ENCODE assay signal across 8 cellular contexts in the genomic region with DNA sequence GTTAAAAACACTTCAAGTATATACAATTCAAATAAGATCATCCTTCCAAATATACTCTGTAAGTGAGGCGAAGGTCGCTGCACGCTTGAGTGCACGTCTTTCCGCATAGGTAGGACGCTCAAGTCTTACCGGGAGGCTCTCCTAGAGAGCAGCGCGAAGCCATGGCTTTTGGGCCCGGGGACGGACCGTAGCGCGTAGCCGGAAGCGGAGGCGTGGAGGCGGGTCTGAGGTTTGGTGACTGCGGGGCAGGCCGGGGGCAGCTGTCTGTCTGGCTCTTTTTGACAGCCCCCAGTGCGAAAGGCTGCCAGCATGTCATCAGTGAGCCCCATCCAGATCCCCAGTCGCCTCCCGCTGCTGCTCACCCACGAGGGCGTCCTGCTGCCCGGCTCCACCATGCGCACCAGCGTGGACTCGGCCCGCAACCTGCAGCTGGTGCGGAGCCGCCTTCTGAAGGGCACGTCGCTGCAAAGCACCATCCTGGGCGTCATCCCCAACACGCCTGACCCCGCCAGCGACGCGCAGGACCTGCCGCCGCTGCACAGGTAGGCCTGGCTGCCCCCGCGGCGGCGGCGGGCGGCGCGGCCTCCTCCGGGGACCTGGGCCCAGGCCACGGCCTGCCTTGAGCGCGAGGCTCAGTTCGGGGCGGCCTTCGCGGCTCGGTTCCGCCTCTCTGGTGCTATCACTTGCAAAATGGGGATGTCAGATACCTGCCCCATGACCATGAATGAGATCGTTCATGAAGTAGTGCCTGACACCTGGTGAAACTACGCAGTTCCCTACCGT. TPM values are rescaled to one million over a fixed set of nuclear protein-coding genes. Genes with fewer than 3 reads are reported as not detected.
A peak's percentile ranks its signal among the peaks of the same experiment; 100 is the strongest.
DNase-seq lines count a peak whose midpoint lies in the region; ATAC-seq and TF ChIP-seq lines count a peak whose summit lies in the region.

A gene with protein sequence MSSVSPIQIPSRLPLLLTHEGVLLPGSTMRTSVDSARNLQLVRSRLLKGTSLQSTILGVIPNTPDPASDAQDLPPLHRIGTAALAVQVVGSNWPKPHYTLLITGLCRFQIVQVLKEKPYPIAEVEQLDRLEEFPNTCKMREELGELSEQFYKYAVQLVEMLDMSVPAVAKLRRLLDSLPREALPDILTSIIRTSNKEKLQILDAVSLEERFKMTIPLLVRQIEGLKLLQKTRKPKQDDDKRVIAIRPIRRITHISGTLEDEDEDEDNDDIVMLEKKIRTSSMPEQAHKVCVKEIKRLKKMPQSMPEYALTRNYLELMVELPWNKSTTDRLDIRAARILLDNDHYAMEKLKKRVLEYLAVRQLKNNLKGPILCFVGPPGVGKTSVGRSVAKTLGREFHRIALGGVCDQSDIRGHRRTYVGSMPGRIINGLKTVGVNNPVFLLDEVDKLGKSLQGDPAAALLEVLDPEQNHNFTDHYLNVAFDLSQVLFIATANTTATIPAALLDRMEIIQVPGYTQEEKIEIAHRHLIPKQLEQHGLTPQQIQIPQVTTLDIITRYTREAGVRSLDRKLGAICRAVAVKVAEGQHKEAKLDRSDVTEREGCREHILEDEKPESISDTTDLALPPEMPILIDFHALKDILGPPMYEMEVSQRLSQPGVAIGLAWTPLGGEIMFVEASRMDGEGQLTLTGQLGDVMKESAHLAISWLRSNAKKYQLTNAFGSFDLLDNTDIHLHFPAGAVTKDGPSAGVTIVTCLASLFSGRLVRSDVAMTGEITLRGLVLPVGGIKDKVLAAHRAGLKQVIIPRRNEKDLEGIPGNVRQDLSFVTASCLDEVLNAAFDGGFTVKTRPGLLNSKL (plus strand): TSS at position 221 of the 783 bp plus-strand sequence. CDS start 89 bp downstream, at position 310.

- H3K9me3 ChIP-seq in WERI-Rb-1 (ENCODE audit: severe bottlenecking) = peaks cover 4% of the 10 kb centered on the region
- no peaks in the 10 kb centered on the region for H3K9me3 ChIP-seq in breast epithelium
- no peaks in the 10 kb centered on the region for H3K9me3 ChIP-seq in iPS-20b (ENCODE audit: insufficient read depth, low read depth, low read length)

- H3K27me3 ChIP-seq in ACC112 (ENCODE audit: insufficient read depth, low read length) (no peaks in the 10 kb centered on the region), WERI-Rb-1 (ENCODE audit: insufficient read depth, low read depth, severe bottlenecking) (no peaks in the 10 kb centered on the region), breast epithelium (no peaks in the 10 kb centered on the region), iPS-20b (ENCODE audit: insufficient read depth, low read length) (no peaks in the 10 kb centered on the region)

- no peak for TF ChIP-seq CTCF in WERI-Rb-1 (IDR thresholded peaks at IDR 0.05; ENCODE audit: low read depth, low read length)
- no peak for TF ChIP-seq CTCF in breast epithelium (IDR thresholded peaks at IDR 0.05)

- H3K36me3 ChIP-seq in ACC112 (ENCODE audit: insufficient read depth, low read length) = no peaks in the 10 kb centered on the region
- H3K36me3 ChIP-seq in WERI-Rb-1 = no peaks in the 10 kb centered on the region; the same call in 1 of the 2 replicates
- no peaks in the 10 kb centered on the region for H3K36me3 ChIP-seq in breast epithelium
- no peaks in the 10 kb centered on the region for H3K36me3 ChIP-seq in iPS-20b (ENCODE audit: insufficient read depth, low read depth, low read length)

- intact Hi-C loops in breast epithelium (cut with DNase I; ENCODE audit: low total_unique reads) = loop anchor here (10.0 kb wide), 1 partner anchor 529 kb away; no protein-coding TSS in a partner anchor

- peak within 1 kb of the TSS; percentile 83 for H3K9ac ChIP-seq in iPS-20b (ENCODE audit: low read depth, low read length)

- peak within 1 kb of the TSS; percentile 94 for H2AFZ ChIP-seq in ACC112 (ENCODE audit: low read length, unreplicated experiment)

- H3K27ac ChIP-seq in ACC112 (ENCODE audit: low read depth, low read length) = peak within 1 kb of the TSS; percentile 48; the same call in 1 of the 2 replicates
- peak within 1 kb of the TSS; percentile 65 for H3K27ac ChIP-seq in WERI-Rb-1
- H3K27ac ChIP-seq in breast epithelium = peak within 1 kb of the TSS; percentile 95
- H3K27ac ChIP-seq in iPS-20b (ENCODE audit: low read length) = no peak within 1 kb of the TSS
- H3K27ac ChIP-seq in skin epidermis = peak within 1 kb of the TSS; percentile 57 to 98 (median 91)

- DNase-seq in NCI-H2196 (lab: John Stamatoyannopoulos, UW; ENCODE audit: unreplicated experiment) = peak; percentile 74
- DNase-seq in WERI-Rb-1 = peak; percentile 92
- DNase-seq in breast epithelium (ENCODE audit: low spot score in 2 of 2) = peak; percentile 85 to 89

- peak within 1 kb of the TSS; percentile 94 for H3K4me3 ChIP-seq in ACC112 (ENCODE audit: low read depth, low read length)
- H3K4me3 ChIP-seq in WERI-Rb-1 (ENCODE audit: low read depth, low read length) = peak within 1 kb of the TSS; percentile 89
- H3K4me3 ChIP-seq in breast epithelium = peak within 1 kb of the TSS; percentile 87 to 96 (median 90)
- H3K4me3 ChIP-seq in iPS-20b (ENCODE audit: low read length) = peak within 1 kb of the TSS; percentile 97
- H3K4me3 ChIP-seq in skin epidermis = peak within 1 kb of the TSS; percentile 51 to 92 (median 81)

- TF ChIP-seq POLR2A in breast epithelium (IDR thresholded peaks at IDR 0.05) = no peak

- H3K4me1 ChIP-seq in ACC112 (ENCODE audit: control insufficient read depth, insufficient read depth, low read length, unreplicated experiment) = peaks cover 16% of the 10 kb centered on the region
- H3K4me1 ChIP-seq in breast epithelium = peaks cover 0 to 20% of the 10 kb centered on the region in 2 donors
- peaks cover 6% of the 10 kb centered on the region; the same call in 1 of the 2 replicates for H3K4me1 ChIP-seq in iPS-20b (ENCODE audit: insufficient read depth, low read length)

- peak; percentile 97 for ATAC-seq in GM18867 (IDR thresholded peaks at IDR 0.05; ENCODE audit: unreplicated experiment)
- ATAC-seq in HG03103 (IDR thresholded peaks at IDR 0.05; ENCODE audit: low read depth, unreplicated experiment) = peak; percentile 96

- peaks cover 50% of the 10 kb centered on the region for H3K79me2 ChIP-seq in ACC112 (ENCODE audit: control insufficient read depth, insufficient read depth, low read length, unreplicated experiment)

RNA-seq across cellular contexts. Expression of the gene that starts here (rescaled TPM):
- 100 to 1,000 TPM in 1 of 3 donors, 10 to 100 TPM in 2; 66.6 to 106 (median 98.9) TPM for total RNA-seq in breast epithelium
